Comparison of ENCODE assay signal across 18 cellular contexts in the genomic region with DNA sequence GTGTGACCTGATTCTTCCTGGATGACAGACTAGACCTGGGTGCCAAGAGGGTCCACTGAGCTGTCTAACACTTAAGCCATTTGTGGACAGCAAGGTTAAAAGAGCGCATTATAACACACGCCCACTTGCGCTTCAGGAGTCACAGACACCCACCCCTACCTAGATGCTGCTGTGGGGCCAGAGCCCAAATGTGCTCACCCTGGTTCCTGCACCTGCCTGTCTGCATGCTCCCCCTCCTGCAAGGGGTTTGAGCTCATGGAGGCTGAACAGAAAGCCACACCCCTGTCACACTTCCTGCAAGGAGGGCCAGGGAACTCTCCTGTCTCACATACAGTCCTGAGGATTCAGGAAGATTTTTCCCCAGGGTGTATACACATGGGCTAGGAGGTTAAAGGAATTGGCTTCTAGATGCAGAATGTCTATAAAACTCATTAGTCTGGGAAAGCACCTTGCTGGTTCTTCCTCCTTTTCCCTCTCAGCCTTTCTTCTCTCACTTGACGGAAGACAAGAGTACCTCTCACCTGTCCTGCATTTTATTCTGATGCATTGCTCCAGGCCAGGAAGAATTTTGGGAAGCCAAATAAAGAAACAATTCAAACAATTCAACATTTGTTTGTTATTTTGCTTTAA.
"Had no signal": no experiment of that assay in that cellular context is flagged by ENCODE, and none has a peak within 500 bp of the region (broad histone marks: within the 10 kb centered on the region; RNA-seq: fewer than 3 reads in every experiment).

No MANE protein-coding gene starts in this region.

- H3K36me3 ChIP-seq: tibial nerve had no signal

- H3K4me1 Mint-ChIP-seq: neural crest cell had no signal

- H2AFZ ChIP-seq: hepatocyte had no signal

- H3K4me3 ChIP-seq: dorsolateral prefrontal cortex, hepatocyte, tibial nerve had no signal

- H3K4me1 ChIP-seq: foreskin keratinocyte, tibial nerve had no signal

- H3K9me3 Mint-ChIP-seq: activated CD4-positive, alpha-beta memory T cell treated with anti-CD3 and anti-CD28 coated beads for 36 hours; activated T-helper 1 cell treated with anti-CD3 and anti-CD28 coated beads, Interleukin-12 subunit alpha, Interleukin-12 subunit beta, Interleukin-2, Interleukin-4 antibody, amounts not matched to agents 30 ng/mL and 10 ng/mL and 1 ng/mL, durations not matched to agents 14 hours and 24 hours and 36 hours had no signal

- DNase-seq: activated CD4-positive, alpha-beta memory T cell treated with anti-CD3 and anti-CD28 coated beads for 36 hours; activated CD4-positive, alpha-beta T cell treated with anti-CD3 and anti-CD28 coated beads for 4 hours; activated T-cell treated with anti-CD3 and anti-CD28 coated beads for 4 hours; amygdala; dorsolateral prefrontal cortex; foreskin keratinocyte; stimulated activated CD4-positive, alpha-beta T cell treated with anti-CD3 and anti-CD28 coated beads, Interleukin-12 subunit alpha, Interleukin-12 subunit beta, amount 100 ng/mL, for 4 hours; stimulated activated CD4-positive, alpha-beta T cell treated with anti-CD3 and anti-CD28 coated beads, Interleukin-1b, Interleukin-23, amount 100 ng/mL, for 48 hours; stimulated activated CD8-positive, alpha-beta memory T cell treated with anti-CD3 and anti-CD28 coated beads, Interleukin-4, amount 100 ng/mL, for 48 hours; stimulated activated naive CD8-positive, alpha-beta T cell treated with anti-CD3 and anti-CD28 coated beads, Interleukin-15, Interleukin-2, amounts not matched to agents 100 U/mL and 50 U/mL, for 24 hours; T-helper 2 cell had no signal

- H3K4me2 ChIP-seq: hepatocyte had no signal

- H3K27me3 ChIP-seq: dorsolateral prefrontal cortex, foreskin keratinocyte, hepatocyte, tibial nerve had no signal

- H3K4me3 Mint-ChIP-seq: activated CD4-positive, alpha-beta memory T cell treated with anti-CD3 and anti-CD28 coated beads for 36 hours; activated naive CD8-positive, alpha-beta T cell; activated T-helper 1 cell treated with anti-CD3 and anti-CD28 coated beads, Interleukin-12 subunit alpha, Interleukin-12 subunit beta, Interleukin-2, Interleukin-4 antibody, amounts not matched to agents 30 ng/mL and 10 ng/mL and 1 ng/mL, durations not matched to agents 14 hours and 24 hours and 36 hours; mesothelial cell of epicardium; neural crest cell had no signal

- H3K27ac ChIP-seq: dorsolateral prefrontal cortex, foreskin keratinocyte, hepatocyte, tibial nerve, VCaP had no signal

- H3K27ac Mint-ChIP-seq: activated CD4-positive, alpha-beta memory T cell treated with anti-CD3 and anti-CD28 coated beads for 36 hours; activated naive CD8-positive, alpha-beta T cell; activated T-helper 1 cell treated with anti-CD3 and anti-CD28 coated beads, Interleukin-12 subunit alpha, Interleukin-12 subunit beta, Interleukin-2, Interleukin-4 antibody, amounts not matched to agents 30 ng/mL and 10 ng/mL and 1 ng/mL, durations not matched to agents 14 hours and 24 hours and 36 hours; mesothelial cell of epicardium had no signal

- H3K27me3 Mint-ChIP-seq: activated naive CD8-positive, alpha-beta T cell had no signal

- H3K79me2 ChIP-seq: hepatocyte had no signal

- ATAC-seq: foreskin keratinocyte; stimulated activated naive CD8-positive, alpha-beta T cell treated with anti-CD3 and anti-CD28 coated beads, Interleukin-15, Interleukin-2, amounts not matched to agents 100 U/mL and 50 U/mL, for 24 hours had no signal
